Comparison of ENCODE assay signal across 10 cellular contexts in genomic region chr19:49958596-49958995, GRCh38. TPM values are rescaled to one million over a fixed set of nuclear protein-coding genes. Genes with fewer than 3 reads are reported as not detected.
"Had no signal": no experiment of that assay in that cellular context is flagged by ENCODE, and none has a peak within 500 bp of the region (broad histone marks: within the 10 kb centered on the region; RNA-seq: fewer than 3 reads in every experiment).

No MANE protein-coding gene starts in this region.

RNA-seq across cellular contexts. Expression of gene SIGLEC11, which starts 2.4 kb away (rescaled TPM):
- total RNA-seq: activated CD4-positive, alpha-beta memory T cell treated with anti-CD3 and anti-CD28 coated beads, Interleukin-2, amount 10 ng/mL, durations not matched to agents 7 days and 5 days; activated CD4-positive, alpha-beta T cell treated with anti-CD3 and anti-CD28 coated beads, Interleukin-2, amount 10 ng/mL, durations not matched to agents 7 days and 5 days; activated naive CD4-positive, alpha-beta T cell treated with anti-CD3 and anti-CD28 coated beads, Interleukin-2, amount 50 U/mL, for 72 hours; activated naive CD8-positive, alpha-beta T cell treated with anti-CD3 and anti-CD28 coated beads, Interleukin-2, amount 10 ng/mL, durations not matched to agents 7 days and 5 days; activated T-cell treated with anti-CD3 and anti-CD28 coated beads, Interleukin-2, amount 50 U/mL, for 72 hours; bronchial epithelial cell; dermis blood vessel endothelial cell; foreskin keratinocyte; T-helper 2 cell treated with Interferon-gamma antibody and Interleukin-4, amounts not matched to agents 100 ng/mL and 5 ng/mL, for 36 hours; WTC11 had no signal
- polyA plus RNA-seq: foreskin keratinocyte had no signal
